ENCODE assay signal across 19 cellular contexts in the genomic region with DNA sequence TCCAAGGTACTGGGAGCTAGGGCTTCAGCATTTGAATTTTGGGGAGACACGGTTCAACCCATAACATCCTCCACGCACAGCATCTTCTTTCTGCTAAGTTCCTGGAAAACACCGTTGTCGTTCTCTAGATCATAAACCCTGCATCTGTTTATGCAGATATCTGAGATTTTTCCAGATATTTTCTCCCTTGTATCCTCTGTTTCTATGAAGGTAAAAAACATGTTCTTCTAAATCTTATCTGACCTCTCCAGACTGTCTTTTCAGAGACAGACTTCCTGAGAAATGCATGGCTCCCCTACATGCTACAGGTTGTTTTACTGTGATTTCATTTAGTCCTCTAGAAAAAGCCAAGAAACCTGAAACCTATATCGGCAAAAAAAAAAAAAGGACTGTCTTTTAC.
DNase-seq lines count a peak whose midpoint lies in the region; ATAC-seq and TF ChIP-seq lines count a peak whose summit lies in the region.
"Had no signal": no experiment of that assay in that cellular context is flagged by ENCODE, and none has a peak within 500 bp of the region (broad histone marks: within the 10 kb centered on the region; RNA-seq: fewer than 3 reads in every experiment).

No MANE protein-coding gene starts in this region.

- no peak overlapping the region for H3K4me2 ChIP-seq in GM23338
- H3K4me2 ChIP-seq: A549 had no signal

- peaks cover 11% of the 10 kb centered on the region for H3K27me3 Mint-ChIP-seq in activated CD4-positive, alpha-beta T cell treated with anti-CD3 and anti-CD28 coated beads, Interleukin-2, amount 10 ng/mL, durations not matched to agents 7 days and 5 days
- H3K27me3 Mint-ChIP-seq in CD4-positive, CD25-positive, alpha-beta regulatory T cell: peaks cover 26% of the 10 kb centered on the region
- peaks cover 6% of the 10 kb centered on the region for H3K27me3 Mint-ChIP-seq in GM23338 (ENCODE audit: insufficient read depth, low read depth, poor library complexity)

- CTCF ChIA-PET in activated CD4-positive, alpha-beta T cell treated with anti-CD3 and anti-CD28 coated beads, Interleukin-2, amount 10 ng/mL, durations not matched to agents 7 days and 5 days (lab: Charles Lee): interaction anchor here (0.6 kb wide), 1 partner anchor 742 kb away, joined by 3 read pairs; no protein-coding TSS in a partner anchor

- peaks cover 66% of the 10 kb centered on the region for H3K4me1 ChIP-seq in CD4-positive, CD25-positive, alpha-beta regulatory T cell (ENCODE audit: control insufficient read depth, insufficient read depth, low read length, poor library complexity, severe bottlenecking)
- H3K4me1 ChIP-seq in GM23338 (ENCODE audit: insufficient read depth): peaks cover 16% of the 10 kb centered on the region
- H3K4me1 ChIP-seq in effector memory CD4-positive, alpha-beta T cell (ENCODE audit: control insufficient read depth, insufficient read depth, low read length, poor library complexity, severe bottlenecking): peaks cover 35% of the 10 kb centered on the region

- H4K20me1 ChIP-seq in GM23338 (replicated peaks; ENCODE audit: insufficient read depth): no peaks in the 10 kb centered on the region

- peak overlapping the region; percentile 80 for H3K4me3 ChIP-seq in CD4-positive, CD25-positive, alpha-beta regulatory T cell (ENCODE audit: low read depth, low read length)
- H3K4me3 ChIP-seq in GM23338: no peak overlapping the region
- peak overlapping the region; percentile 51 for H3K4me3 ChIP-seq in effector memory CD4-positive, alpha-beta T cell (ENCODE audit: insufficient read depth, low read depth, low read length, poor library complexity, severe bottlenecking)
- H3K4me3 ChIP-seq: A549, GM23248 had no signal

- no peak overlapping the region for H3K27ac ChIP-seq in CD4-positive, CD25-positive, alpha-beta regulatory T cell (ENCODE audit: insufficient read depth, low read length, poor library complexity, severe bottlenecking)
- no peak overlapping the region for H3K27ac ChIP-seq in GM23338 (ENCODE audit: low read depth)
- H3K27ac ChIP-seq in effector memory CD4-positive, alpha-beta T cell (ENCODE audit: insufficient read depth, low read length, poor library complexity, severe bottlenecking): no peak overlapping the region
- H3K27ac ChIP-seq: A549, GM23248, HL-60 had no signal

- H3K79me2 ChIP-seq in GM23338 (replicated peaks; ENCODE audit: insufficient read depth): no peaks in the 10 kb centered on the region

- POLR2A ChIA-PET in activated CD4-positive, alpha-beta T cell treated with anti-CD3 and anti-CD28 coated beads, Interleukin-2, amount 10 ng/mL, durations not matched to agents 7 days and 5 days (lab: Charles Lee): no interaction called here

- no peaks in the 10 kb centered on the region for H3F3A ChIP-seq in GM23338 (replicated peaks; ENCODE audit: low read depth)

- no peaks in the 10 kb centered on the region for H3K9me3 ChIP-seq in CD4-positive, CD25-positive, alpha-beta regulatory T cell (ENCODE audit: control insufficient read depth in 2 of 2, low read length in 2 of 2)
- H3K9me3 ChIP-seq in effector memory CD4-positive, alpha-beta T cell (ENCODE audit: control insufficient read depth, low read length): no peaks in the 10 kb centered on the region
- H3K9me3 ChIP-seq: A549 had no signal

- ATAC-seq in CD4-positive, CD25-positive, alpha-beta regulatory T cell (ENCODE audit: low read depth in 2 of 2): no peak
- ATAC-seq in GM23338 (no peak), GM19324 (IDR thresholded peaks at IDR 0.05; ENCODE audit: low FRiP score, unreplicated experiment) (no peak)
- ATAC-seq: A549 had no signal

- H3K9me2 ChIP-seq in GM23338 (ENCODE audit: insufficient read depth): peaks cover 10% of the 10 kb centered on the region; the same call in 1 of the 2 replicates

- TF ChIP-seq CTCF in GM23338 (conservative IDR thresholded peaks at IDR 0.05; ENCODE audit: low read depth in 2 of 2): no peak

- peaks cover 15% of the 10 kb centered on the region for H3K9me3 Mint-ChIP-seq in activated CD4-positive, alpha-beta T cell treated with anti-CD3 and anti-CD28 coated beads, Interleukin-2, amount 10 ng/mL, durations not matched to agents 7 days and 5 days
- peaks cover 0 to 1% (median 0%) of the 10 kb centered on the region in 7 donors for H3K9me3 Mint-ChIP-seq in CD4-positive, CD25-positive, alpha-beta regulatory T cell
- H3K9me3 Mint-ChIP-seq in GM23338: no peaks in the 10 kb centered on the region; the same call in 1 of the 3 replicates
- H3K9me3 Mint-ChIP-seq: CD14-positive monocyte, HFFc6 had no signal

- H3K4me3 Mint-ChIP-seq in activated CD4-positive, alpha-beta T cell treated with anti-CD3 and anti-CD28 coated beads, Interleukin-2, amount 10 ng/mL, durations not matched to agents 7 days and 5 days: peak overlapping the region; percentile 31
- peak overlapping the region; percentile 52 to 85 (median 75) for H3K4me3 Mint-ChIP-seq in CD4-positive, CD25-positive, alpha-beta regulatory T cell
- H3K4me3 Mint-ChIP-seq in GM23338: no peak overlapping the region
- H3K4me3 Mint-ChIP-seq: CD14-positive monocyte, HFFc6 had no signal

- H2AFZ ChIP-seq in GM23338: 0 out of 2 replicates have a peak overlapping the region, but pooled peaks have one; percentile 23
- H2AFZ ChIP-seq: GM23248 had no signal

- peaks cover 8% of the 10 kb centered on the region for H3K36me3 ChIP-seq in CD4-positive, CD25-positive, alpha-beta regulatory T cell (ENCODE audit: control insufficient read depth, insufficient read depth, low read length)
- no peaks in the 10 kb centered on the region for H3K36me3 ChIP-seq in GM23338 (ENCODE audit: insufficient read depth)
- no peaks in the 10 kb centered on the region for H3K36me3 ChIP-seq in effector memory CD4-positive, alpha-beta T cell (ENCODE audit: control insufficient read depth, insufficient read depth, low read length)

- H3K36me3 Mint-ChIP-seq in activated CD4-positive, alpha-beta T cell treated with anti-CD3 and anti-CD28 coated beads, Interleukin-2, amount 10 ng/mL, durations not matched to agents 7 days and 5 days (ENCODE audit: low read depth): peaks cover 58% of the 10 kb centered on the region
- peaks cover 33% of the 10 kb centered on the region for H3K36me3 Mint-ChIP-seq in CD4-positive, CD25-positive, alpha-beta regulatory T cell
- H3K36me3 Mint-ChIP-seq in GM23338 (ENCODE audit: low read depth): 0 out of 3 replicates have a peak, but pooled peaks cover 2% of the 10 kb centered on the region
- H3K36me3 Mint-ChIP-seq: CD14-positive monocyte had no signal

- peaks cover 7% of the 10 kb centered on the region for H3K27me3 ChIP-seq in CD4-positive, CD25-positive, alpha-beta regulatory T cell (ENCODE audit: control insufficient read depth, insufficient read depth, low read length)
- H3K27me3 ChIP-seq in GM23338 (ENCODE audit: insufficient read depth): no peaks in the 10 kb centered on the region
- no peaks in the 10 kb centered on the region for H3K27me3 ChIP-seq in effector memory CD4-positive, alpha-beta T cell (replicated peaks; ENCODE audit: control insufficient read depth, insufficient read depth, low read length, poor library complexity, severe bottlenecking)

- peaks cover 80% of the 10 kb centered on the region for H3K4me1 Mint-ChIP-seq in activated CD4-positive, alpha-beta T cell treated with anti-CD3 and anti-CD28 coated beads, Interleukin-2, amount 10 ng/mL, durations not matched to agents 7 days and 5 days
- H3K4me1 Mint-ChIP-seq in CD4-positive, CD25-positive, alpha-beta regulatory T cell: peaks cover 31 to 93% (median 67%) of the 10 kb centered on the region in 4 donors
- H3K4me1 Mint-ChIP-seq in GM23338: peaks cover 19% of the 10 kb centered on the region

- no peak overlapping the region for H3K27ac Mint-ChIP-seq in activated CD4-positive, alpha-beta T cell treated with anti-CD3 and anti-CD28 coated beads, Interleukin-2, amount 10 ng/mL, durations not matched to agents 7 days and 5 days
- H3K27ac Mint-ChIP-seq in CD4-positive, CD25-positive, alpha-beta regulatory T cell: peak overlapping the region; percentile 68 to 99 (median 95)
- H3K27ac Mint-ChIP-seq in GM23338: no peak overlapping the region
- H3K27ac Mint-ChIP-seq: HFFc6 had no signal

- no peak for DNase-seq in activated CD4-positive, alpha-beta T cell treated with anti-CD3 and anti-CD28 coated beads, Interleukin-2, amount 10 ng/mL, durations not matched to agents 7 days and 5 days
- DNase-seq in activated CD4-positive, alpha-beta T cell treated with anti-CD3 and anti-CD28 coated beads, Interleukin-2, amount 50 U/mL, for 48 hours: no peak
- no peak for DNase-seq in CD4-positive, CD25-positive, alpha-beta regulatory T cell
- DNase-seq in GM23338 (ENCODE audit: low spot score) (no peak), MV-4-11 (lab: John Stamatoyannopoulos, UW) (no peak), epidermal melanocyte (ENCODE audit: insufficient read length, low spot score) (no peak)
- DNase-seq in effector memory CD4-positive, alpha-beta T cell: no peak
- DNase-seq: DND-41, GDM1, GM23248, HFFc6, KBM-7, NCI-H1048, NCI-H226, NCI-H526 treated with DMSO at 0.1 percent for 48 hours had no signal

TF ChIP-seq in GM23338, 12 proteins besides CTCF, POLR2A, EP300 and RAD21:
- no peak for TF ChIP-seq CREB1 (CRISPR knock-in tag; IDR thresholded peaks at IDR 0.05; ENCODE audit: low read depth)
- no peak for TF ChIP-seq POLR2AphosphoS5 (IDR thresholded peaks at IDR 0.05; ENCODE audit: low read depth)
- TF ChIP-seq EZH2phosphoT487 (IDR thresholded peaks at IDR 0.05; ENCODE audit: unreplicated experiment): no peak
- TF ChIP-seq NANOG (IDR thresholded peaks at IDR 0.05; ENCODE audit: borderline replicate concordance): no peak
- no peak for TF ChIP-seq ZNF114 (CRISPR knock-in tag; IDR thresholded peaks at IDR 0.05)
- TF ChIP-seq, protein P1, sequence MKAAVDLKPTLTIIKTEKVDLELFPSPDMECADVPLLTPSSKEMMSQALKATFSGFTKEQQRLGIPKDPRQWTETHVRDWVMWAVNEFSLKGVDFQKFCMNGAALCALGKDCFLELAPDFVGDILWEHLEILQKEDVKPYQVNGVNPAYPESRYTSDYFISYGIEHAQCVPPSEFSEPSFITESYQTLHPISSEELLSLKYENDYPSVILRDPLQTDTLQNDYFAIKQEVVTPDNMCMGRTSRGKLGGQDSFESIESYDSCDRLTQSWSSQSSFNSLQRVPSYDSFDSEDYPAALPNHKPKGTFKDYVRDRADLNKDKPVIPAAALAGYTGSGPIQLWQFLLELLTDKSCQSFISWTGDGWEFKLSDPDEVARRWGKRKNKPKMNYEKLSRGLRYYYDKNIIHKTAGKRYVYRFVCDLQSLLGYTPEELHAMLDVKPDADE (IDR thresholded peaks at IDR 0.05): no peak
- no peak for TF ChIP-seq JUNB (IDR thresholded peaks at IDR 0.05; ENCODE audit: unreplicated experiment)

Comparison
In these comparisons a context has a peak if more than half of its experiments do, and no peak if none do; other contexts are left out.
1. H3K27ac Mint-ChIP-seq: peak in CD4-positive, CD25-positive, alpha-beta regulatory T cell (3 of 3); none in activated CD4-positive, alpha-beta T cell treated with anti-CD3 and anti-CD28 coated beads, Interleukin-2, amount 10 ng/mL, durations not matched to agents 7 days and 5 days (single experiment) and GM23338 (single experiment).